Comparison of ENCODE assay signal across 17 cellular contexts in the genomic region with DNA sequence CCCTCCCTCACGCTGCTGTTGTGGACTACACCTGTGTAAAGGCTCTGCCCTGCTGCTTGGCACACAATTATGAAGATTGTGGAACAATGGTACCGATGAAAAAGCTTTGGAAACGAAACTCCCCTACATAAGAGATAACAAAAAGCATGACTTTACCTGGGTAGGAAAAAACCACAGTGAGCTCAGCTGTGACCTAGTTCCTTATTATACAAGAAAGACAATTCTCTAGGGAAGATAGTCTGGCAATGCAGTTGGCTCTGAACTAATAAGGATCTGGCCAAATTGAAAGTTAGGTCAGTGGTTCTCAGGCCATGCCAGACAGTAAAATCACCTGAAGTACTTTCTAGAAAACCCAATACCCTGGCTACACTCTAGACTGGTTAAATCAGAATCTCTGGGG. TPM values are rescaled to one million over a fixed set of nuclear protein-coding genes. Genes with fewer than 3 reads are reported as not detected.
DNase-seq lines count a peak whose midpoint lies in the region; ATAC-seq, FAIRE-seq and TF ChIP-seq lines count a peak whose summit lies in the region.
"Had no signal": no experiment of that assay in that cellular context is flagged by ENCODE, and none has a peak within 500 bp of the region (broad histone marks: within the 10 kb centered on the region; RNA-seq: fewer than 3 reads in every experiment).

No MANE protein-coding gene starts in this region.

- peaks cover 24% of the 10 kb centered on the region for H3K4me1 Mint-ChIP-seq in activated T-helper 1 cell treated with anti-CD3 and anti-CD28 coated beads, Interleukin-12 subunit alpha, Interleukin-12 subunit beta, Interleukin-2, Interleukin-4 antibody, amounts not matched to agents 30 ng/mL and 10 ng/mL and 1 ng/mL, durations not matched to agents 14 hours and 24 hours and 36 hours (ENCODE audit: low read depth)

- H3K4ac ChIP-seq in trophoblast cell (ENCODE audit: low read depth, low read length): no peak overlapping the region

- H3K27ac ChIP-seq in PC-3 (ENCODE audit: low read length) (peak overlapping the region; percentile 40; the same call in 1 of the 2 replicates), trophoblast cell (ENCODE audit: low read depth, low read length) (no peak overlapping the region)
- H3K27ac ChIP-seq: 22Rv1, HL-60 had no signal

- H3K9me3 Mint-ChIP-seq in activated T-helper 1 cell treated with anti-CD3 and anti-CD28 coated beads, Interleukin-12 subunit alpha, Interleukin-12 subunit beta, Interleukin-2, Interleukin-4 antibody, amounts not matched to agents 30 ng/mL and 10 ng/mL and 1 ng/mL, durations not matched to agents 14 hours and 24 hours and 36 hours: no peaks in the 10 kb centered on the region

- H3K27me3 Mint-ChIP-seq in activated T-helper 1 cell treated with anti-CD3 and anti-CD28 coated beads, Interleukin-12 subunit alpha, Interleukin-12 subunit beta, Interleukin-2, Interleukin-4 antibody, amounts not matched to agents 30 ng/mL and 10 ng/mL and 1 ng/mL, durations not matched to agents 14 hours and 24 hours and 36 hours (ENCODE audit: insufficient read depth): peaks cover 28% of the 10 kb centered on the region

- H3F3A ChIP-seq in PC-3 (ENCODE audit: low read length, unreplicated experiment): no peaks in the 10 kb centered on the region

- POLR2A ChIA-PET in PC-3 (lab: Charles Lee; ENCODE audit: unreplicated experiment): interaction anchor here (2.1 kb wide), 1 partner anchor 50 kb away, joined by 7 read pairs; no protein-coding TSS in a partner anchor

- H3K36me3 ChIP-seq in PC-3 (ENCODE audit: low read depth, low read length) (no peaks in the 10 kb centered on the region), trophoblast cell (ENCODE audit: control insufficient read depth in 1 of 2, insufficient read depth in 2 of 2, low read length in 2 of 2) (no peaks in the 10 kb centered on the region)
- H3K36me3 ChIP-seq: MG63 had no signal

- H3K4me3 ChIP-seq in PC-3 (ENCODE audit: low read length): no peak overlapping the region
- no peak overlapping the region for H3K4me3 ChIP-seq in trophoblast cell (ENCODE audit: low read depth, low read length)
- H3K4me3 ChIP-seq: MG63 had no signal

- H3K9ac ChIP-seq in PC-3 (ENCODE audit: low read length): no peak overlapping the region
- H3K9ac ChIP-seq in trophoblast cell (ENCODE audit: low read length): no peak overlapping the region

- H3K27ac Mint-ChIP-seq in activated T-helper 1 cell treated with anti-CD3 and anti-CD28 coated beads, Interleukin-12 subunit alpha, Interleukin-12 subunit beta, Interleukin-2, Interleukin-4 antibody, amounts not matched to agents 30 ng/mL and 10 ng/mL and 1 ng/mL, durations not matched to agents 14 hours and 24 hours and 36 hours: no peak overlapping the region

- no peaks in the 10 kb centered on the region for H3K9me2 ChIP-seq in PC-3 (replicated peaks; ENCODE audit: low read length)

- H3K4me2 ChIP-seq in PC-3 (ENCODE audit: low read length) (no peak overlapping the region), trophoblast cell (ENCODE audit: low read length) (no peak overlapping the region)

- H4K91ac ChIP-seq in trophoblast cell (ENCODE audit: low read depth, low read length): no peak overlapping the region

- no peak overlapping the region for H4K12ac ChIP-seq in trophoblast cell (ENCODE audit: low read depth, low read length)

- ATAC-seq in PC-3 (no peak), HG02973 (IDR thresholded peaks at IDR 0.05; ENCODE audit: unreplicated experiment) (no peak)

- H2AK5ac ChIP-seq in trophoblast cell (ENCODE audit: low read length): no peak overlapping the region

- H3K14ac ChIP-seq in trophoblast cell (ENCODE audit: low read length): no peak overlapping the region

- H3K4me3 Mint-ChIP-seq in activated T-helper 1 cell treated with anti-CD3 and anti-CD28 coated beads, Interleukin-12 subunit alpha, Interleukin-12 subunit beta, Interleukin-2, Interleukin-4 antibody, amounts not matched to agents 30 ng/mL and 10 ng/mL and 1 ng/mL, durations not matched to agents 14 hours and 24 hours and 36 hours: no peak overlapping the region

- no peak overlapping the region for H2BK5ac ChIP-seq in trophoblast cell (ENCODE audit: low read depth, low read length, poor library complexity)

- peak; percentile 61 for FAIRE-seq in GM18507 (lab: Jason Lieb, UNC)

- intact Hi-C loops in PC-3 (cut with micrococcal nuclease): loop anchor here (5.0 to 10.0 kb wide), 3 partner anchors 35 to 623 kb away; partner anchors contain the start of gene CDCP1
- intact Hi-C loops in activated T-helper 1 cell treated with anti-CD3 and anti-CD28 coated beads, Interleukin-12 subunit alpha, Interleukin-12 subunit beta, Interleukin-2, Interleukin-4 antibody, amounts not matched to agents 30 ng/mL and 10 ng/mL and 1 ng/mL, durations not matched to agents 14 hours and 24 hours and 36 hours (cut with micrococcal nuclease): no loop called here

- H2AFZ ChIP-seq in PC-3 (ENCODE audit: low read length): no peak overlapping the region
- no peak overlapping the region for H2AFZ ChIP-seq in trophoblast cell (ENCODE audit: insufficient read depth, low read length, poor library complexity)

- H3K9me3 ChIP-seq in PC-3 (ENCODE audit: low read length) (no peaks in the 10 kb centered on the region), trophoblast cell (ENCODE audit: insufficient read depth, low read depth, low read length) (no peaks in the 10 kb centered on the region)
- H3K9me3 ChIP-seq: MG63 had no signal

- no peaks in the 10 kb centered on the region for H3K36me3 Mint-ChIP-seq in activated T-helper 1 cell treated with anti-CD3 and anti-CD28 coated beads, Interleukin-12 subunit alpha, Interleukin-12 subunit beta, Interleukin-2, Interleukin-4 antibody, amounts not matched to agents 30 ng/mL and 10 ng/mL and 1 ng/mL, durations not matched to agents 14 hours and 24 hours and 36 hours (ENCODE audit: low read depth)

- no CpG with 5 or more reads among the region's 3 CpGs for WGBS in trophoblast cell (ENCODE audit: extremely low coverage, insufficient coverage, insufficient read length)

- CTCF ChIA-PET in PC-3 (lab: Charles Lee): interaction anchor here (1.1 to 2.8 kb wide), 3 partner anchors 50 to 168 kb away, joined by 13 to 39 read pairs (median 30); no protein-coding TSS in a partner anchor

- H3K79me1 ChIP-seq in trophoblast cell (ENCODE audit: low read length): no peaks in the 10 kb centered on the region

- no peaks in the 10 kb centered on the region for H4K20me1 ChIP-seq in PC-3 (ENCODE audit: low read length)

- H3K18ac ChIP-seq in trophoblast cell (ENCODE audit: low read length): no peak overlapping the region

- TF ChIP-seq CTCF in PC-3 (conservative IDR thresholded peaks at IDR 0.05; ENCODE audit: low read depth, low read length): no peak

- H3K27me3 ChIP-seq in PC-3 (ENCODE audit: low read length) (no peaks in the 10 kb centered on the region), trophoblast cell (ENCODE audit: insufficient read depth, low read length) (no peaks in the 10 kb centered on the region)
- H3K27me3 ChIP-seq: MG63 had no signal

- BruUV-seq in PC-3 (replicated peaks; lab: Mats Ljungman, UMichigan): no TSS peak

- H3K23ac ChIP-seq in trophoblast cell (ENCODE audit: low read length): no peak overlapping the region

- H2BK120ac ChIP-seq in trophoblast cell (ENCODE audit: insufficient read depth, low read length, poor library complexity): no peak overlapping the region

- peak; percentile 10 for DNase-seq in NCI-H146 (lab: John Stamatoyannopoulos, UW)
- no peak for DNase-seq in NCI-H146 treated with DMSO at 0.1 percent for 48 hours (lab: John Stamatoyannopoulos, UW; ENCODE audit: unreplicated experiment)
- no peak for DNase-seq in GM18507 (ENCODE audit: extremely low spot score, insufficient read length, low read depth)
- DNase-seq in PC-3: no peak
- no peak for DNase-seq in trophoblast cell
- no peak for DNase-seq in activated T-helper 1 cell treated with anti-CD3 and anti-CD28 coated beads, Interleukin-12 subunit alpha, Interleukin-12 subunit beta, Interleukin-2, Interleukin-4 antibody, amounts not matched to agents 30 ng/mL and 10 ng/mL and 1 ng/mL, durations not matched to agents 14 hours and 24 hours and 36 hours (ENCODE audit: low spot score)
- no peak for DNase-seq in amniotic stem cell (lab: John Stamatoyannopoulos, UW)
- DNase-seq: C1 segment of cervical spinal cord, DMS153, KBM-7, MG63, NCI-H2029 treated with DMSO at 0.1 percent for 48 hours, NCI-H510A treated with DMSO at 0.1 percent for 48 hours, RPMI8226 had no signal

- H3K79me2 ChIP-seq in PC-3 (ENCODE audit: low read length) (no peaks in the 10 kb centered on the region), trophoblast cell (ENCODE audit: control insufficient read depth, insufficient read depth, low read length, poor library complexity) (no peaks in the 10 kb centered on the region)

- no peak overlapping the region for H4K8ac ChIP-seq in trophoblast cell (ENCODE audit: low read depth, low read length)

- H3K4me1 ChIP-seq in PC-3 (ENCODE audit: insufficient read depth, low read length) (peaks cover 37% of the 10 kb centered on the region), trophoblast cell (ENCODE audit: control insufficient read depth in 1 of 2, insufficient read depth in 2 of 2, low read length in 2 of 2) (peaks cover 0 to 4% of the 10 kb centered on the region in 2 experiments)

- peak overlapping the region; percentile 6 for H2BK12ac ChIP-seq in trophoblast cell (ENCODE audit: low read length)

RNA-seq across cellular contexts. Expression of gene CLEC3B, which starts 16.1 kb away (rescaled TPM):
- 1.8 TPM in 1 of 2 replicates, not detected in the other for total RNA-seq in PC-3 (2014; rRNA removed)
- polyA plus RNA-seq in trophoblast cell (2013): 0.14 and 0.29 TPM in 2 replicates
- not detected in 2 replicates for total RNA-seq in activated T-helper 1 cell treated with anti-CD3 and anti-CD28 coated beads, Interleukin-12 subunit alpha, Interleukin-12 subunit beta, Interleukin-2, Interleukin-4 antibody, amounts not matched to agents 30 ng/mL and 10 ng/mL and 1 ng/mL, durations not matched to agents 14 hours and 24 hours and 36 hours
